8 cellular contexts compared by ENCODE assay signal in genomic region chr15:52010633-52011595, GRCh38. TPM values are rescaled to one million over a fixed set of nuclear protein-coding genes. Genes with fewer than 3 reads are reported as not detected.
A peak's percentile ranks its signal among the peaks of the same experiment; 100 is the strongest.
DNase-seq lines count a peak whose midpoint lies in the region; ATAC-seq and TF ChIP-seq lines count a peak whose summit lies in the region.

No MANE protein-coding gene starts in this region.

- H3K36me3 ChIP-seq in CD8-positive, alpha-beta T cell (ENCODE audit: insufficient read depth, low read length), result no peaks in the 10 kb centered on the region

- POLR2A ChIA-PET in CD8-positive, alpha-beta T cell (lab: Charles Lee), result interaction anchor here (0.6 kb wide), 1 partner anchor 608 kb away, joined by 3 read pairs; no protein-coding TSS in a partner anchor

- no peaks in the 10 kb centered on the region for H3K36me3 Mint-ChIP-seq in activated naive CD4-positive, alpha-beta T cell treated with anti-CD3 and anti-CD28 coated beads, Interleukin-2, amount 50 U/mL, for 72 hours
- H3K36me3 Mint-ChIP-seq in progenitor cell of endocrine pancreas (ENCODE audit: insufficient read depth), result no peaks in the 10 kb centered on the region
- H3K36me3 Mint-ChIP-seq in nephron progenitor cell (ENCODE audit: low read depth), result no peaks in the 10 kb centered on the region
- no peaks in the 10 kb centered on the region for H3K36me3 Mint-ChIP-seq in CD8-positive, alpha-beta T cell
- no peaks in the 10 kb centered on the region for H3K36me3 Mint-ChIP-seq in CD14-positive monocyte

- intact Hi-C loops in CD8-positive, alpha-beta T cell (cut with DNase I, micrococcal nuclease), result no loop called here
- intact Hi-C loops in CD14-positive monocyte (cut with micrococcal nuclease), result loop anchor here in 1 of 2 donors (5.0 to 10.0 kb wide), 2 partner anchors 39 to 386 kb away; partner anchors contain the start of genes DMXL2 and LEO1

- H3K4me1 Mint-ChIP-seq in progenitor cell of endocrine pancreas (ENCODE audit: low read depth) (peaks cover 28% of the 10 kb centered on the region), nephron progenitor cell (peaks cover 18% of the 10 kb centered on the region), CD14-positive monocyte (peaks cover 46% of the 10 kb centered on the region)
- peaks cover 14% of the 10 kb centered on the region for H3K4me1 Mint-ChIP-seq in CD8-positive, alpha-beta T cell (ENCODE audit: low read depth)

- peak overlapping the region; percentile 3 to 53 for H3K27ac Mint-ChIP-seq in activated naive CD4-positive, alpha-beta T cell treated with anti-CD3 and anti-CD28 coated beads, Interleukin-2, amount 50 U/mL, for 72 hours
- H3K27ac Mint-ChIP-seq in progenitor cell of endocrine pancreas, result peak overlapping the region; percentile 45
- no peak overlapping the region for H3K27ac Mint-ChIP-seq in nephron progenitor cell
- H3K27ac Mint-ChIP-seq in CD8-positive, alpha-beta T cell, result no peak overlapping the region
- H3K27ac Mint-ChIP-seq in CD14-positive monocyte, result no peak overlapping the region

- DNase-seq in CD1c-positive myeloid dendritic cell (ENCODE audit: extremely low spot score) (peak; percentile 14), progenitor cell of endocrine pancreas (ENCODE audit: low spot score, unreplicated experiment) (no peak), NOMO-1 treated with DMSO at 0.1 percent for 48 hours (lab: John Stamatoyannopoulos, UW; ENCODE audit: unreplicated experiment) (no peak), nephron progenitor cell (no peak), CD14-positive monocyte (ENCODE audit: low spot score) (no peak)
- peak in 1 of 2 donors; percentile 71 for DNase-seq in activated naive CD4-positive, alpha-beta T cell treated with anti-CD3 and anti-CD28 coated beads, Interleukin-2, amount 50 U/mL, for 72 hours (ENCODE audit: low spot score in 2 of 2)
- DNase-seq in CD8-positive, alpha-beta T cell, result no peak

- H3K4me3 Mint-ChIP-seq in progenitor cell of endocrine pancreas (ENCODE audit: low read depth) (no peak overlapping the region), nephron progenitor cell (no peak overlapping the region), CD14-positive monocyte (no peak overlapping the region)
- H3K4me3 Mint-ChIP-seq in CD8-positive, alpha-beta T cell, result no peak overlapping the region

- no peaks in the 10 kb centered on the region for H3K9me3 ChIP-seq in CD8-positive, alpha-beta T cell (ENCODE audit: low read length)

- no peaks in the 10 kb centered on the region for H3K4me1 ChIP-seq in CD8-positive, alpha-beta T cell (ENCODE audit: insufficient read depth, low read length)

- CTCF ChIA-PET in CD8-positive, alpha-beta T cell (lab: Charles Lee), result no interaction called here

- no peaks in the 10 kb centered on the region for H3K27me3 ChIP-seq in CD8-positive, alpha-beta T cell (ENCODE audit: insufficient read depth, low read length)

- H3K9me3 Mint-ChIP-seq in activated naive CD4-positive, alpha-beta T cell treated with anti-CD3 and anti-CD28 coated beads, Interleukin-2, amount 50 U/mL, for 72 hours, result no peaks in the 10 kb centered on the region
- H3K9me3 Mint-ChIP-seq in progenitor cell of endocrine pancreas (ENCODE audit: low read depth), result no peaks in the 10 kb centered on the region
- no peaks in the 10 kb centered on the region for H3K9me3 Mint-ChIP-seq in nephron progenitor cell
- H3K9me3 Mint-ChIP-seq in CD8-positive, alpha-beta T cell, result no peaks in the 10 kb centered on the region
- peaks cover 0 to 2% (median 0%) of the 10 kb centered on the region in 7 donors for H3K9me3 Mint-ChIP-seq in CD14-positive monocyte

- no peak for TF ChIP-seq CTCF in progenitor cell of endocrine pancreas (IDR thresholded peaks at IDR 0.05; ENCODE audit: unreplicated experiment)
- TF ChIP-seq CTCF in nephron progenitor cell (IDR thresholded peaks at IDR 0.05), result no peak
- no peak for TF ChIP-seq CTCF in CD8-positive, alpha-beta T cell (IDR thresholded peaks at IDR 0.05)
- no peak for TF ChIP-seq CTCF in CD14-positive monocyte (IDR thresholded peaks at IDR 0.05)

- no peak overlapping the region for H3K4me3 ChIP-seq in CD8-positive, alpha-beta T cell (ENCODE audit: low read depth, low read length)

- ATAC-seq in HG02610 (IDR thresholded peaks at IDR 0.05; ENCODE audit: unreplicated experiment), result peak; percentile 18
- ATAC-seq in activated naive CD4-positive, alpha-beta T cell treated with anti-CD3 and anti-CD28 coated beads, Interleukin-2, amount 50 U/mL, for 72 hours, result peak; percentile 32 to 47
- no peak for ATAC-seq in CD8-positive, alpha-beta T cell

- H3K27me3 Mint-ChIP-seq in progenitor cell of endocrine pancreas, result no peaks in the 10 kb centered on the region
- H3K27me3 Mint-ChIP-seq in nephron progenitor cell (ENCODE audit: low read depth, poor library complexity), result peaks cover 4% of the 10 kb centered on the region
- no peaks in the 10 kb centered on the region for H3K27me3 Mint-ChIP-seq in CD8-positive, alpha-beta T cell (ENCODE audit: low read depth)
- H3K27me3 Mint-ChIP-seq in CD14-positive monocyte (ENCODE audit: low read depth in 3 of 3), result peaks cover 0 to 4% (median 0%) of the 10 kb centered on the region in 3 donors

- H3K27ac ChIP-seq in CD8-positive, alpha-beta T cell (ENCODE audit: low read depth, low read length), result no peak overlapping the region

RNA-seq across cellular contexts. Expression of gene MAPK6, which starts 8.1 kb away (rescaled TPM):
- total RNA-seq in activated naive CD4-positive, alpha-beta T cell treated with anti-CD3 and anti-CD28 coated beads, Interleukin-2, amount 50 U/mL, for 72 hours, result 10 to 100 TPM; 15.2 to 30.9 TPM
- total RNA-seq in progenitor cell of endocrine pancreas, result 79.4 and 91.7 TPM in 2 replicates
- total RNA-seq in CD8-positive, alpha-beta T cell, result 10 to 100 TPM; 39.8 to 42.5 TPM
- polyA plus RNA-seq in CD14-positive monocyte, result 10 to 100 TPM in 1 of 2 donors, 1 to 10 TPM in 1; 8.6 to 10.2 TPM

RNA-seq across cellular contexts. Expression of gene LEO1, which starts 39.3 kb away (rescaled TPM):
- 10 to 100 TPM; 15.4 to 31.2 TPM for total RNA-seq in activated naive CD4-positive, alpha-beta T cell treated with anti-CD3 and anti-CD28 coated beads, Interleukin-2, amount 50 U/mL, for 72 hours
- total RNA-seq in progenitor cell of endocrine pancreas, result 24.7 and 25.7 TPM in 2 replicates
- total RNA-seq in CD8-positive, alpha-beta T cell, result 1 to 10 TPM; 9.4 TPM
- polyA plus RNA-seq in CD14-positive monocyte, result 1 to 10 TPM; 4.7 to 9.3 TPM

Comparison
In these comparisons a context has a peak if more than half of its experiments do, and no peak if none do; other contexts are left out.
1. H3K27ac Mint-ChIP-seq: peak in activated naive CD4-positive, alpha-beta T cell treated with anti-CD3 and anti-CD28 coated beads, Interleukin-2, amount 50 U/mL, for 72 hours (2 of 2) and progenitor cell of endocrine pancreas (single experiment); none in nephron progenitor cell (single experiment), CD8-positive, alpha-beta T cell (single experiment) and CD14-positive monocyte (0 of 7).